In genomic region chr1:215071078-215071477, GRCh38 we compare ENCODE assay signal across 21 cellular contexts.
DNase-seq lines count a peak whose midpoint lies in the region; FAIRE-seq and TF ChIP-seq lines count a peak whose summit lies in the region.
"Had no signal": no experiment of that assay in that cellular context is flagged by ENCODE, and none has a peak within 500 bp of the region (broad histone marks: within the 10 kb centered on the region; RNA-seq: fewer than 3 reads in every experiment).

No MANE protein-coding gene starts in this region.

- no peak for TF ChIP-seq CTCF in D721Med (IDR thresholded peaks at IDR 0.05; ENCODE audit: insufficient read depth, missing control alignments)

- FAIRE-seq in D721Med (lab: Jason Lieb, UNC) = peak; percentile 25
- FAIRE-seq: A549, GM12878, GM12892, GM18507 had no signal

- DNase-seq in DMS53 (lab: John Stamatoyannopoulos, UW) (peak; percentile 24), DMS53 treated with DMSO at 0.1 percent for 48 hours (lab: John Stamatoyannopoulos, UW; ENCODE audit: unreplicated experiment) (no peak), D721Med (ENCODE audit: insufficient read length, low spot score) (no peak), NCI-H2227 treated with DMSO at 0.1 percent for 48 hours (lab: John Stamatoyannopoulos, UW) (peak; percentile 86), NCI-H510A treated with DMSO at 0.1 percent for 48 hours (lab: John Stamatoyannopoulos, UW) (no peak), foreskin melanocyte (no peak)
- DNase-seq: AML-193; Caco-2; Calu3; CD4-positive, alpha-beta T cell; CD8-positive, alpha-beta T cell; DMS 273 treated with DMSO at 0.1 percent for 48 hours; DMS153; DMS79; DND-41; EL; GDM1 had no signal

Comparison
In these comparisons a context has a peak if more than half of its experiments do, and no peak if none do; other contexts are left out.
1. DNase-seq: peak in DMS53 (single experiment) and NCI-H2227 treated with DMSO at 0.1 percent for 48 hours (single experiment); none in DMS53 treated with DMSO at 0.1 percent for 48 hours (single experiment), D721Med (single experiment), NCI-H510A treated with DMSO at 0.1 percent for 48 hours (single experiment) and foreskin melanocyte (single experiment).